1 cellular context compared by ENCODE assay signal in the genomic region with DNA sequence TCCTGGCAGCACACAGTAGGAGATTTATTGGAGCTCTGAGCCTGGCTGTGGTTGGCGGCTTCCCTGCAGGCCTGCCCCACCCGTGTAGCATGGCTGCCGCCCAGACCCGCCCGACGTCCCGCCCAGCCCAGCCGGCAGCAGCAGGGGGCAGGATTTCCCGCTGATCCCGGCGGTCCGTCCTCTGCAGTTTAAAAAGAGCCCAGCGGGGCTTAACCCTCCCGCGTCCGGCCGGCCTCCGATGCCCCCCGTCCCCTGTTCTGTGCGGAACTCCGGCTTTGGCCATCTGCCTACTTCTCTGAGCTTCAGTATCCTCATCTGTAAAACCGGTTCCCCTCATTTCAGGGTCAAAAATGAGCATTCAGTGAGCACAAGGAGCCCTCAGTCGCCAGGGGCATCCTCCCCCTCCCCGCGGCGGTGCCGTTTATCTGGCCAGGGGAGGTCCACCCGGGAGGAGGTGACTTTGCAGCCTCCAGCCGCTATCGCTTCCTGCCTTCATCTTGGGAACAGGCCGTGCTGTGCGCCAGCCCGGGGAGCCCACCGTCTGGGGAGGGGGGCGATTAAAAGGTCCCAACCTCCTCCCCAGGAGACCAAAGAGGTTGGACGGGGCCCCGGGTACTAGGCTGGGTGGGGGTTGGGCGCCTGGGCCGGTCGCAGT.
TF ChIP-seq lines count a peak whose summit lies in the region.

GAS2L1 (plus strand) TSS at position 476 of the 655 bp plus-strand sequence. CDS start 1,456 bp downstream, outside the sequence.

TF ChIP-seq in K562, 482 proteins besides CTCF, POLR2A, EP300 and RAD21 (continued from another document and continues in another):
- TF ChIP-seq TARDBP (IDR thresholded peaks at IDR 0.05) (no peak), NFATC3 (IDR thresholded peaks at IDR 0.05) (no peak), GABPB2 (CRISPR knock-in tag; conservative IDR thresholded peaks at IDR 0.05) (no peak), NCOA4 (IDR thresholded peaks at IDR 0.05; ENCODE audit: partially characterized antibody) (no peak), SMAD2 (IDR thresholded peaks at IDR 0.05; ENCODE audit: low read depth, low read length) (no peak), MEF2D (tag; conservative IDR thresholded peaks at IDR 0.05; ENCODE audit: low read depth) (no peak), LARP7 (IDR thresholded peaks at IDR 0.05) (no peak), ZNF133 (CRISPR knock-in tag; IDR thresholded peaks at IDR 0.05) (no peak), CREB1 (IDR thresholded peaks at IDR 0.05) (no peak), CREB1 (CRISPR knock-in tag; IDR thresholded peaks at IDR 0.05) (no peak), RUNX1 (IDR thresholded peaks at IDR 0.05; ENCODE audit: low read depth) (no peak), ZNF398 (CRISPR knock-in tag; IDR thresholded peaks at IDR 0.05) (no peak), GTF2F1 (IDR thresholded peaks at IDR 0.05; ENCODE audit: low read depth, low read length) (no peak), SPI1 (IDR thresholded peaks at IDR 0.05; ENCODE audit: borderline replicate concordance, low read depth, low read length) (no peak), ILK (tag; IDR thresholded peaks at IDR 0.05; ENCODE audit: borderline replicate concordance, low read depth) (no peak), TEAD1 (CRISPR knock-in tag; IDR thresholded peaks at IDR 0.05) (no peak), KDM4B (IDR thresholded peaks at IDR 0.05; ENCODE audit: borderline replicate concordance in 2 of 2, low read depth in 1 of 2) (no peak), ZNF197 (CRISPR knock-in tag; IDR thresholded peaks at IDR 0.05; ENCODE audit: low read depth) (no peak), BMI1 (IDR thresholded peaks at IDR 0.05; ENCODE audit: low read length) (no peak), BCOR (IDR thresholded peaks at IDR 0.05) (0 out of 2 replicates have a peak, but pooled peaks have one; percentile 51), SUPT5H (IDR thresholded peaks at IDR 0.05) (peak; percentile 56), HNRNPK (IDR thresholded peaks at IDR 0.05; ENCODE audit: low read depth, low read length, poor library complexity, severe bottlenecking) (no peak), ZBTB1 (CRISPR knock-in tag; IDR thresholded peaks at IDR 0.05; ENCODE audit: borderline replicate concordance, low read depth) (no peak), WHSC1 (IDR thresholded peaks at IDR 0.05; ENCODE audit: low read length) (no peak), ZNF324 (CRISPR knock-in tag; IDR thresholded peaks at IDR 0.05) (no peak), MCM7 (IDR thresholded peaks at IDR 0.05) (no peak), HDAC8 (tag; IDR thresholded peaks at IDR 0.05) (no peak), ATF3 (IDR thresholded peaks at IDR 0.05) (no peak), ATF3 (CRISPR knock-in tag; conservative IDR thresholded peaks at IDR 0.05) (no peak), FOXK1 (CRISPR knock-in tag; IDR thresholded peaks at IDR 0.05; ENCODE audit: borderline replicate concordance) (no peak), HDAC1 (IDR thresholded peaks at IDR 0.05) (peak in 1 of 2 experiments; percentile 36; a peak in 1 of 4 replicates), ZNF551 (CRISPR knock-in tag; IDR thresholded peaks at IDR 0.05) (no peak), MED1 (CRISPR knock-in tag; IDR thresholded peaks at IDR 0.05; ENCODE audit: borderline replicate concordance) (no peak), KLF16 (IDR thresholded peaks at IDR 0.05) (no peak), ETV5 (CRISPR knock-in tag; IDR thresholded peaks at IDR 0.05; ENCODE audit: low read depth) (0 out of 2 replicates have a peak, but pooled peaks have one; percentile 17), ZHX1 (conservative IDR thresholded peaks at IDR 0.05; ENCODE audit: low read length) (no peak), ZNF217 (CRISPR knock-in tag; IDR thresholded peaks at IDR 0.05) (no peak), ZBTB17 (CRISPR knock-in tag; IDR thresholded peaks at IDR 0.05) (no peak), ZNF778 (CRISPR knock-in tag; IDR thresholded peaks at IDR 0.05) (no peak), ELK1 (CRISPR knock-in tag; IDR thresholded peaks at IDR 0.05) (no peak), ILF3 (IDR thresholded peaks at IDR 0.05; ENCODE audit: borderline replicate concordance) (no peak), TCF7L2 (IDR thresholded peaks at IDR 0.05; ENCODE audit: low read depth, low read length) (no peak), ZKSCAN8 (CRISPR knock-in tag; IDR thresholded peaks at IDR 0.05) (no peak), ZNF436 (CRISPR knock-in tag; IDR thresholded peaks at IDR 0.05) (no peak), SAP30 (IDR thresholded peaks at IDR 0.05; ENCODE audit: borderline replicate concordance, insufficient read depth, low read depth, low read length, poor library complexity, severe bottlenecking) (no peak), FOSL1 (tag; conservative IDR thresholded peaks at IDR 0.05) (no peak), NFE2 (IDR thresholded peaks at IDR 0.05; ENCODE audit: low read depth) (0 out of 2 replicates have a peak, but pooled peaks have one; percentile 47), CHAMP1 (IDR thresholded peaks at IDR 0.05) (no peak), CREB3L1 (IDR thresholded peaks at IDR 0.05; ENCODE audit: borderline replicate concordance, low read depth) (peak; percentile 28; the same call in 1 of the 2 replicates), FUS (optimal IDR thresholded peaks at IDR 0.05; ENCODE audit: low read depth, low read length) (no peak), ZNF696 (CRISPR knock-in tag; conservative IDR thresholded peaks at IDR 0.05) (no peak), GTF2A2 (tag; IDR thresholded peaks at IDR 0.05) (no peak)
- TF ChIP-seq, protein P1, sequence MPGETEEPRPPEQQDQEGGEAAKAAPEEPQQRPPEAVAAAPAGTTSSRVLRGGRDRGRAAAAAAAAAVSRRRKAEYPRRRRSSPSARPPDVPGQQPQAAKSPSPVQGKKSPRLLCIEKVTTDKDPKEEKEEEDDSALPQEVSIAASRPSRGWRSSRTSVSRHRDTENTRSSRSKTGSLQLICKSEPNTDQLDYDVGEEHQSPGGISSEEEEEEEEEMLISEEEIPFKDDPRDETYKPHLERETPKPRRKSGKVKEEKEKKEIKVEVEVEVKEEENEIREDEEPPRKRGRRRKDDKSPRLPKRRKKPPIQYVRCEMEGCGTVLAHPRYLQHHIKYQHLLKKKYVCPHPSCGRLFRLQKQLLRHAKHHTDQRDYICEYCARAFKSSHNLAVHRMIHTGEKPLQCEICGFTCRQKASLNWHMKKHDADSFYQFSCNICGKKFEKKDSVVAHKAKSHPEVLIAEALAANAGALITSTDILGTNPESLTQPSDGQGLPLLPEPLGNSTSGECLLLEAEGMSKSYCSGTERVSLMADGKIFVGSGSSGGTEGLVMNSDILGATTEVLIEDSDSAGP (CRISPR knock-in tag; IDR thresholded peaks at IDR 0.05): no peak
- TF ChIP-seq, protein P2, sequence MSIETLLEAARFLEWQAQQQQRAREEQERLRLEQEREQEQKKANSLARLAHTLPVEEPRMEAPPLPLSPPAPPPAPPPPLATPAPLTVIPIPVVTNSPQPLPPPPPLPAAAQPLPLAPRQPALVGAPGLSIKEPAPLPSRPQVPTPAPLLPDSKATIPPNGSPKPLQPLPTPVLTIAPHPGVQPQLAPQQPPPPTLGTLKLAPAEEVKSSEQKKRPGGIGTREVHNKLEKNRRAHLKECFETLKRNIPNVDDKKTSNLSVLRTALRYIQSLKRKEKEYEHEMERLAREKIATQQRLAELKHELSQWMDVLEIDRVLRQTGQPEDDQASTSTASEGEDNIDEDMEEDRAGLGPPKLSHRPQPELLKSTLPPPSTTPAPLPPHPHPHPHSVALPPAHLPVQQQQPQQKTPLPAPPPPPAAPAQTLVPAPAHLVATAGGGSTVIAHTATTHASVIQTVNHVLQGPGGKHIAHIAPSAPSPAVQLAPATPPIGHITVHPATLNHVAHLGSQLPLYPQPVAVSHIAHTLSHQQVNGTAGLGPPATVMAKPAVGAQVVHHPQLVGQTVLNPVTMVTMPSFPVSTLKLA (conservative IDR thresholded peaks at IDR 0.05): peak; percentile 27 to 67; a peak in 2 of 4 replicates
- TF ChIP-seq, protein P3, sequence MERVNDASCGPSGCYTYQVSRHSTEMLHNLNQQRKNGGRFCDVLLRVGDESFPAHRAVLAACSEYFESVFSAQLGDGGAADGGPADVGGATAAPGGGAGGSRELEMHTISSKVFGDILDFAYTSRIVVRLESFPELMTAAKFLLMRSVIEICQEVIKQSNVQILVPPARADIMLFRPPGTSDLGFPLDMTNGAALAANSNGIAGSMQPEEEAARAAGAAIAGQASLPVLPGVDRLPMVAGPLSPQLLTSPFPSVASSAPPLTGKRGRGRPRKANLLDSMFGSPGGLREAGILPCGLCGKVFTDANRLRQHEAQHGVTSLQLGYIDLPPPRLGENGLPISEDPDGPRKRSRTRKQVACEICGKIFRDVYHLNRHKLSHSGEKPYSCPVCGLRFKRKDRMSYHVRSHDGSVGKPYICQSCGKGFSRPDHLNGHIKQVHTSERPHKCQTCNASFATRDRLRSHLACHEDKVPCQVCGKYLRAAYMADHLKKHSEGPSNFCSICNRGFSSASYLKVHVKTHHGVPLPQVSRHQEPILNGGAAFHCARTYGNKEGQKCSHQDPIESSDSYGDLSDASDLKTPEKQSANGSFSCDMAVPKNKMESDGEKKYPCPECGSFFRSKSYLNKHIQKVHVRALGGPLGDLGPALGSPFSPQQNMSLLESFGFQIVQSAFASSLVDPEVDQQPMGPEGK (CRISPR knock-in tag; IDR thresholded peaks at IDR 0.05; ENCODE audit: borderline replicate concordance): no peak
